ENCODE assay signal across 29 cellular contexts in genomic region chr2:179857236-179857635, GRCh38. TPM values are rescaled to one million over a fixed set of nuclear protein-coding genes. Genes with fewer than 3 reads are reported as not detected.
DNase-seq lines count a peak whose midpoint lies in the region; ATAC-seq and TF ChIP-seq lines count a peak whose summit lies in the region.
"Had no signal": no experiment of that assay in that cellular context is flagged by ENCODE, and none has a peak within 500 bp of the region (broad histone marks: within the 10 kb centered on the region; RNA-seq: fewer than 3 reads in every experiment).

No MANE protein-coding gene starts in this region.

- H3K36me3 Mint-ChIP-seq in neural crest cell (ENCODE audit: low read depth) = no peaks in the 10 kb centered on the region
- peaks cover 6% of the 10 kb centered on the region for H3K36me3 Mint-ChIP-seq in natural killer cell

- H3K36me3 ChIP-seq in SK-N-SH (replicated peaks in 1 of 2; ENCODE audit: control insufficient read depth in 1 of 2, insufficient read depth in 2 of 2, low read length in 1 of 2) (no peaks in the 10 kb centered on the region), SU-DHL-6 (ENCODE audit: low read length) (no peaks in the 10 kb centered on the region)
- H3K36me3 ChIP-seq: BE2C, MG63 had no signal

- no peak for TF ChIP-seq RAD21 in SK-N-SH (IDR thresholded peaks at IDR 0.05; ENCODE audit: low read length)

- H2AFZ ChIP-seq in SK-N-SH (ENCODE audit: low read depth) (no peak overlapping the region), SU-DHL-6 (ENCODE audit: low read depth, low read length, severe bottlenecking) (no peak overlapping the region)
- H2AFZ ChIP-seq: GM23248 had no signal

- TF ChIP-seq EP300 in SK-N-SH (IDR thresholded peaks at IDR 0.05; ENCODE audit: borderline replicate concordance in 1 of 2, low read depth in 1 of 2, low read length in 1 of 2) = no peak

- POLR2A ChIA-PET in SK-N-SH (lab: Yijun Ruan, JAX) = no interaction called here

- H3K9me3 Mint-ChIP-seq in neural crest cell (no peaks in the 10 kb centered on the region), natural killer cell (no peaks in the 10 kb centered on the region)

- no peak overlapping the region for H3K9ac ChIP-seq in SK-N-SH
- no peak overlapping the region for H3K9ac ChIP-seq in SU-DHL-6 (ENCODE audit: low read length)
- H3K9ac ChIP-seq: GM23248 had no signal

- H3K9me3 ChIP-seq in SK-N-SH (0 out of 2 replicates have a peak, but pooled peaks cover 4% of the 10 kb centered on the region), SU-DHL-6 (ENCODE audit: insufficient read depth, low read length) (no peaks in the 10 kb centered on the region)
- H3K9me3 ChIP-seq: BE2C, MG63 had no signal

- H3K27ac ChIP-seq in SK-N-SH (ENCODE audit: low read depth in 2 of 2, low read length in 1 of 2) (no peak overlapping the region), SU-DHL-6 (ENCODE audit: low read depth, low read length) (peak overlapping the region; percentile 2; the same call in 1 of the 2 replicates)
- H3K27ac ChIP-seq: GM23248 had no signal

- intact Hi-C loops in natural killer cell (cut with micrococcal nuclease) = no loop called here

- DNase-seq in SK-N-SH (peak; percentile 18), neural crest cell (ENCODE audit: low read depth, low spot score) (no peak), natural killer cell (no peak)
- DNase-seq: 8988T, ACHN, BE2C, Calu3, DMS79 treated with DMSO at 0.1 percent for 48 hours, GM23248, H7, IMR-90, KG1, MG63, NCI-H1092, NCI-H1417 treated with DMSO at 0.1 percent for 48 hours, NCI-H1694 treated with DMSO at 0.1 percent for 48 hours, NCI-H2081, NCI-H226, NCI-H510A, NCI-H748 treated with DMSO at 0.1 percent for 48 hours, Right ventricle myocardium superior, RPMI8226, SW 1271 had no signal

- peaks cover 64% of the 10 kb centered on the region for H3K27me3 Mint-ChIP-seq in neural crest cell (ENCODE audit: low read depth)
- peaks cover 29 to 47% of the 10 kb centered on the region in 2 donors for H3K27me3 Mint-ChIP-seq in natural killer cell (ENCODE audit: low read depth in 2 of 2)

- peaks cover 15% of the 10 kb centered on the region; the same call in 1 of the 2 replicates for H3K27me3 ChIP-seq in SK-N-SH (ENCODE audit: insufficient read depth)
- no peaks in the 10 kb centered on the region for H3K27me3 ChIP-seq in SU-DHL-6 (ENCODE audit: low read length)

- no peaks in the 10 kb centered on the region for H3F3A ChIP-seq in SK-N-SH (replicated peaks; ENCODE audit: insufficient read depth)
- H3F3A ChIP-seq in SU-DHL-6 (ENCODE audit: insufficient read depth) = 0 out of 2 replicates have a peak, but pooled peaks cover 4% of the 10 kb centered on the region

- peaks cover 0 to 10% of the 10 kb centered on the region in 2 experiments; a peak in 2 of 4 replicates for H3K4me1 ChIP-seq in SK-N-SH (ENCODE audit: control insufficient read depth in 1 of 2, insufficient read depth in 2 of 2, low read depth in 1 of 2, low read length in 1 of 2)
- H3K4me1 ChIP-seq: BE2C had no signal

- H3K9me2 ChIP-seq in SK-N-SH = 0 out of 2 replicates have a peak, but pooled peaks cover 4% of the 10 kb centered on the region
- no peaks in the 10 kb centered on the region for H3K9me2 ChIP-seq in SU-DHL-6 (replicated peaks; ENCODE audit: insufficient read depth, low read length)

- ATAC-seq in SK-N-SH treated with all-trans-retinoic acid at 6 μM for 48 hours (no peak), natural killer cell (no peak), HG03521 (IDR thresholded peaks at IDR 0.05; ENCODE audit: unreplicated experiment) (no peak), GM21619 (IDR thresholded peaks at IDR 0.05; ENCODE audit: unreplicated experiment) (no peak), GM21515 (IDR thresholded peaks at IDR 0.05; ENCODE audit: unreplicated experiment) (no peak)

- H3K4me3 ChIP-seq in SK-N-SH (ENCODE audit: low read depth in 2 of 2, low read length in 1 of 2) (no peak overlapping the region), SU-DHL-6 (ENCODE audit: insufficient read depth, low read length, poor library complexity, severe bottlenecking) (no peak overlapping the region)
- H3K4me3 ChIP-seq: GM23248, MG63 had no signal

- peak overlapping the region; percentile 3 for H3K4me3 Mint-ChIP-seq in neural crest cell
- H3K4me3 Mint-ChIP-seq in natural killer cell = no peak overlapping the region

- H4K20me1 ChIP-seq in SK-N-SH (ENCODE audit: insufficient read depth) (no peaks in the 10 kb centered on the region), SU-DHL-6 (ENCODE audit: low read depth, low read length) (no peaks in the 10 kb centered on the region)

- H3K27ac Mint-ChIP-seq in neural crest cell (ENCODE audit: unreplicated experiment) (no peak overlapping the region), natural killer cell (no peak overlapping the region)

- H3K4me1 Mint-ChIP-seq in neural crest cell (peaks cover 9% of the 10 kb centered on the region), natural killer cell (no peaks in the 10 kb centered on the region)

- 49% methylated on average over 4 of the region's 4 CpGs for WGBS in SK-N-SH (ENCODE audit: low lambda C conversion rate)

- no peak overlapping the region for H3K4me2 ChIP-seq in SK-N-SH
- H3K4me2 ChIP-seq in SU-DHL-6 (ENCODE audit: low read depth, low read length, poor library complexity, severe bottlenecking) = peak overlapping the region; percentile 92

- H3K79me2 ChIP-seq in SK-N-SH (ENCODE audit: insufficient read depth) (no peaks in the 10 kb centered on the region), SU-DHL-6 (ENCODE audit: insufficient read depth, low read length) (peaks cover 77% of the 10 kb centered on the region)

- TF ChIP-seq CTCF in SK-N-SH (IDR thresholded peaks at IDR 0.05) (no peak), SU-DHL-6 (IDR thresholded peaks at IDR 0.05; ENCODE audit: insufficient read depth, low read length, poor library complexity, severe bottlenecking) (no peak), neural crest cell (conservative IDR thresholded peaks at IDR 0.05) (no peak), natural killer cell (IDR thresholded peaks at IDR 0.05) (no peak)

- CTCF ChIA-PET in SK-N-SH (lab: Yijun Ruan, JAX) = interaction anchor here (1.4 to 1.9 kb wide), 2 partner anchors 15 to 79 kb away, joined by 3 to 8 read pairs; no protein-coding TSS in a partner anchor

TF ChIP-seq in SK-N-SH, 30 proteins besides CTCF, POLR2A, EP300 and RAD21:
- no peak for TF ChIP-seq USF2 (IDR thresholded peaks at IDR 0.05; ENCODE audit: borderline replicate concordance, low read depth, low read length)

TF ChIP-seq in SK-N-SH treated with all-trans-retinoic acid at 6 μM for 48 hours, 23 proteins besides CTCF, POLR2A, EP300 and RAD21 (continues in another document):
- no peak for TF ChIP-seq PATZ1 (CRISPR knock-in tag; IDR thresholded peaks at IDR 0.05; ENCODE audit: borderline replicate concordance)
- no peak for TF ChIP-seq ZFP30 (CRISPR knock-in tag; IDR thresholded peaks at IDR 0.05)
- no peak for TF ChIP-seq ZNF70 (CRISPR knock-in tag; IDR thresholded peaks at IDR 0.05)
- no peak for TF ChIP-seq CREB5 (CRISPR knock-in tag; IDR thresholded peaks at IDR 0.05; ENCODE audit: low read depth)
- no peak for TF ChIP-seq ZC3H10 (CRISPR knock-in tag; IDR thresholded peaks at IDR 0.05)
- TF ChIP-seq ESRRG (CRISPR knock-in tag; IDR thresholded peaks at IDR 0.05) = no peak
- no peak for TF ChIP-seq TCF4 (CRISPR knock-in tag; IDR thresholded peaks at IDR 0.05; ENCODE audit: borderline replicate concordance)
- no peak for TF ChIP-seq POU6F1 (CRISPR knock-in tag; IDR thresholded peaks at IDR 0.05; ENCODE audit: borderline replicate concordance, low read depth)
- no peak for TF ChIP-seq PPARA (CRISPR knock-in tag; IDR thresholded peaks at IDR 0.05; ENCODE audit: borderline replicate concordance)
- no peak for TF ChIP-seq SNAI2 (CRISPR knock-in tag; IDR thresholded peaks at IDR 0.05)
- TF ChIP-seq GLIS3 (CRISPR knock-in tag; IDR thresholded peaks at IDR 0.05) = no peak

RNA-seq across cellular contexts. Expression of gene ZNF385B, which starts 4.2 kb away (rescaled TPM):
- 0.15 and 0.16 TPM in 2 replicates for polyA plus RNA-seq in SK-N-SH (2012; rRNA removed)
- 0.12 and 0.13 TPM in 2 replicates for polyA plus RNA-seq in SK-N-SH (2012; cell fraction: cytosol; rRNA removed)
- 0.12 and 0.13 TPM in 2 replicates for polyA plus RNA-seq in SK-N-SH (2012; cell fraction: nucleus; rRNA removed)
- total RNA-seq in neural crest cell (2.1 and 3.4 TPM in 2 replicates), natural killer cell (under 1 TPM in 1 of 3 donors, not detected in 2; 0.54 TPM)
- total RNA-seq: GM23248, IMR-90, SK-MEL-5 had no signal
- polyA plus RNA-seq: IMR-90 had no signal
